8 cellular contexts compared by ENCODE assay signal in the genomic region with DNA sequence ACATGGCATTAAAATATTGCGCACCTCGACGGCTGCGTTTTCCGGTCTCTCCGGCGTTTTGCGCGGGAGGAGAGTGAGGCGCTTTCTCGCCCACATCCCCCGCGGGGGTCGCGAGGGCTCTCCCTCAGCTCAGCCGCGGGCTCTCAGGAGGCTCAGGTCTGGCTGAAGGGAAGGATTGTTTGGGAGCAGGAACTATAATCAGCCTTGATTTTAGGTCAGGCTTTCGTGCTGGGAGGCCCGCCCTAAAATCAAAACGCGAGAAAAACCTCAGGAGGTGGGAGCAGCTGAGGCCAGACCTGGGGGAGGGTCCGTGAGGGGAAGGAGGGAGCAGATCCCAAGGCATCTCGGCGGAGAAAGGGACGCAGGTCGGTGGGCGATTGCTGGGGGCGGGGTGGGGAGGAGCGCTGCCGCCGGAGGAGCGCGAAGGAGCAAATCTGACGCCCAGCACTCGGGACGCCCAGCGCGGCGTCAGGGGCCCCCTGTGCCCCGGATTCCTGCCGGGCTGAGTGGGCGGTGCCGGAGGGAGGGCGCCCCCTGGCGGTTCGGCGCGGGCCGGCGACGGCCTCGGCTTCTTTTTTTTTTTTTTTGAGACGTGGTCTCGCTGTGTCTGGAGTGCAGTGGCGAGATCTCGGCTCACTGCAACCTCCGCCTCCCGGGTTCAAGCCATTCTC. TPM values are rescaled to one million over a fixed set of nuclear protein-coding genes. Genes with fewer than 3 reads are reported as not detected.
DNase-seq lines count a peak whose midpoint lies in the region; ATAC-seq, FAIRE-seq and TF ChIP-seq lines count a peak whose summit lies in the region.

No MANE protein-coding gene starts in this region.

- H3K4me2 ChIP-seq in hepatocyte, result peak overlapping the region; percentile 77

- H3K4me3 ChIP-seq in HUES64 (ENCODE audit: low read length), result peak overlapping the region; percentile 64
- peak overlapping the region; percentile 50 for H3K4me3 ChIP-seq in hepatocyte
- H3K4me3 ChIP-seq in aorta (ENCODE audit: low read length in 2 of 2), result peak overlapping the region; percentile 42 to 84

- DNase-seq in DMS114 treated with DMSO at 0.1 percent for 48 hours (lab: John Stamatoyannopoulos, UW; ENCODE audit: unreplicated experiment) (peak; percentile 77), T-helper 2 cell (peak; percentile 60 to 78 (median 70)), anterior cingulate cortex (lab: John Stamatoyannopoulos, UW) (peak in 42 of 58 donors; percentile 18 to 79 (median 52)), hepatocyte (ENCODE audit: low spot score) (peak; percentile 91), retina (peak; percentile 95), aorta (peak; percentile 87 to 91), RCC 7860 (ENCODE audit: low spot score) (no peak)

- H3K36me3 ChIP-seq in HUES64 (ENCODE audit: insufficient read depth, low read length) (no peaks in the 10 kb centered on the region), hepatocyte (replicated peaks; ENCODE audit: insufficient read depth, low read depth) (no peaks in the 10 kb centered on the region), aorta (ENCODE audit: control insufficient read depth in 1 of 2, insufficient read depth in 2 of 2, low read length in 1 of 2) (no peaks in the 10 kb centered on the region)

- no peaks in the 10 kb centered on the region for H4K20me1 ChIP-seq in hepatocyte (ENCODE audit: insufficient read depth, poor library complexity, severe bottlenecking)

- H3K79me2 ChIP-seq in hepatocyte, result no peaks in the 10 kb centered on the region

- WGBS in HUES64, result 2% methylated on average over 58 of the region's 58 CpGs
- 3% methylated on average over 29 of the region's 58 CpGs for WGBS in hepatocyte (ENCODE audit: low lambda C conversion rate, missing lambda C conversion rate)
- 2% methylated on average over 44 to 58 of the region's 58 CpGs for WGBS in aorta, 2 donors

- no peak for FAIRE-seq in RCC 7860 (lab: Jason Lieb, UNC)

- H3K27me3 ChIP-seq in HUES64 (ENCODE audit: insufficient read depth, low read length), result no peaks in the 10 kb centered on the region
- H3K27me3 ChIP-seq in hepatocyte, result no peaks in the 10 kb centered on the region
- no peaks in the 10 kb centered on the region for H3K27me3 ChIP-seq in aorta (ENCODE audit: control insufficient read depth in 1 of 2, insufficient read depth in 2 of 2, low read length in 1 of 2)

- no peaks in the 10 kb centered on the region for H3K9me2 ChIP-seq in hepatocyte (replicated peaks; ENCODE audit: insufficient read depth)

- peak; percentile 91 for TF ChIP-seq CTCF in hepatocyte (IDR thresholded peaks at IDR 0.05; ENCODE audit: poor library complexity)

- peak overlapping the region; percentile 86 for H3K9ac ChIP-seq in HUES64 (ENCODE audit: low read depth, low read length)

- intact Hi-C loops in aorta (cut with DNase I), result no loop called here

- H3K9me3 ChIP-seq in HUES64 (ENCODE audit: insufficient read depth, low read depth, low read length) (no peaks in the 10 kb centered on the region), hepatocyte (ENCODE audit: low read depth) (no peaks in the 10 kb centered on the region), aorta (ENCODE audit: control insufficient read depth, low read length) (no peaks in the 10 kb centered on the region)

- H3K4me1 ChIP-seq in HUES64 (ENCODE audit: insufficient read depth, low read length) (peaks cover 17% of the 10 kb centered on the region), hepatocyte (ENCODE audit: insufficient read depth) (no peaks in the 10 kb centered on the region), aorta (ENCODE audit: control insufficient read depth in 1 of 2, insufficient read depth in 2 of 2, low read length in 2 of 2) (no peaks in the 10 kb centered on the region)

- peak overlapping the region; percentile 99 for H3K27ac ChIP-seq in HUES64 (ENCODE audit: low read depth, low read length)
- H3K27ac ChIP-seq in hepatocyte, result peak overlapping the region; percentile 82
- no peak overlapping the region for H3K27ac ChIP-seq in aorta (ENCODE audit: low read depth in 1 of 2, low read length in 2 of 2)

- peak; percentile 94 for ATAC-seq in aorta (ENCODE audit: low FRiP score)

- peak overlapping the region; percentile 93 for H2AFZ ChIP-seq in hepatocyte

RNA-seq across cellular contexts. Expression of a gene that starts 18.7 kb away (rescaled TPM):
- 46.8 TPM for polyA plus RNA-seq in HUES64 (2013, experiment 1 of 2)
- polyA plus RNA-seq in HUES64 (2013, experiment 2 of 2), result 64.0 TPM
- total RNA-seq in hepatocyte (39.6 and 42.4 TPM in 2 replicates), aorta (10 to 100 TPM; 71.7 to 95.8 TPM)
- polyA plus RNA-seq in hepatocyte (62.4 and 64.9 TPM in 2 replicates), aorta (10 to 100 TPM; 72.2 to 82.1 TPM)

Comparison
In these comparisons a context has a peak if more than half of its experiments do, and no peak if none do; other contexts are left out.
1. H3K27ac ChIP-seq: peak in HUES64 (single experiment) and hepatocyte (single experiment); none in aorta (0 of 2).
2. Peak in every context shown above with its lines, with median percentiles within 50 percentile points of each other: H3K4me3 ChIP-seq.